In genomic region chr9:81955625-81956024, GRCh38 we compare ENCODE assay signal across 31 cellular contexts. TPM values are rescaled to one million over a fixed set of nuclear protein-coding genes. Genes with fewer than 3 reads are reported as not detected.
"Had no signal": no experiment of that assay in that cellular context is flagged by ENCODE, and none has a peak within 500 bp of the region (broad histone marks: within the 10 kb centered on the region; RNA-seq: fewer than 3 reads in every experiment).

No MANE protein-coding gene starts in this region.

- ATAC-seq: stimulated activated effector memory CD8-positive, alpha-beta T cell treated with anti-CD3 and anti-CD28 coated beads, Interleukin-12 subunit alpha, Interleukin-12 subunit beta, amount 100 ng/mL, for 72 hours; stimulated activated memory B cell treated with anti-CD40 and anti-IgM and Interleukin-4, amounts not matched to agents 10 μg/mL and 1 μg/mL and 100 μg/mL, for 72 hours; stimulated activated naive B cell treated with anti-CD40 and anti-IgM and Interleukin-4, amounts not matched to agents 10 μg/mL and 1 μg/mL and 100 μg/mL, for 72 hours; stimulated activated naive CD8-positive, alpha-beta T cell treated with anti-CD3 and anti-CD28 coated beads, Interleukin-15, amount 100 ng/mL, for 72 hours; stimulated activated naive CD8-positive, alpha-beta T cell treated with anti-CD3 and anti-CD28 coated beads, Interleukin-15, Interleukin-2, amounts not matched to agents 100 U/mL and 50 U/mL, for 24 hours; upper lobe of right lung had no signal

- H3K4me3 ChIP-seq: stomach, suprapubic skin, testis, thoracic aorta, thyroid gland, tibial artery, tibial nerve, transverse colon, upper lobe of left lung, upper lobe of right lung, uterus, vagina had no signal

- DNase-seq: stimulated activated CD4-positive, alpha-beta T cell treated with anti-CD3 and anti-CD28 coated beads, Interleukin-2, amount 100 ng/mL, for 48 hours; stimulated activated CD4-positive, alpha-beta T cell treated with anti-CD3 and anti-CD28 coated beads, Interleukin-4, amount 100 ng/mL, for 1 hour; stimulated activated CD4-positive, alpha-beta T cell treated with anti-CD3 and anti-CD28 coated beads, Interleukin-4, amount 100 ng/mL, for 24 hours; stimulated activated CD4-positive, alpha-beta T cell treated with anti-CD3 and anti-CD28 coated beads, Interleukin-4, amount 100 ng/mL, for 4 hours; stimulated activated CD8-positive, alpha-beta memory T cell treated with anti-CD3 and anti-CD28 coated beads, Interleukin-4, amount 100 ng/mL, for 48 hours; stimulated activated naive B cell treated with anti-CD40 and anti-IgM and Interleukin-4, amounts not matched to agents 10 μg/mL and 1 μg/mL and 100 μg/mL, for 72 hours; stimulated activated naive CD4-positive, alpha-beta T cell; stimulated activated naive CD4-positive, alpha-beta T cell treated with Interleukin-2 at 50 U/mL for 16 hours; stimulated activated naive CD8-positive, alpha-beta T cell treated with anti-CD3 and anti-CD28 coated beads, Interleukin-15, amount 100 ng/mL, for 72 hours; stimulated activated naive CD8-positive, alpha-beta T cell treated with anti-CD3 and anti-CD28 coated beads, Interleukin-15, Interleukin-2, amounts not matched to agents 100 U/mL and 50 U/mL, for 24 hours; stomach; substantia nigra; testis; thyroid gland; tibial artery; transverse colon; trophoblast cell; upper lobe of left lung; upper lobe of right lung; uterus had no signal

- H3K4me1 ChIP-seq: stomach, suprapubic skin, testis, thyroid gland, tibial artery, tibial nerve, transverse colon, upper lobe of left lung, upper lobe of right lung, uterus, vagina had no signal

- H3K9me3 ChIP-seq: testis, thyroid gland, upper lobe of right lung, uterus had no signal

- H3K27ac ChIP-seq: stomach, suprapubic skin, testis, thoracic aorta, thyroid gland, tibial artery, tibial nerve, transverse colon, upper lobe of left lung, upper lobe of right lung, uterus, vagina had no signal

- H3K27me3 ChIP-seq: stomach, suprapubic skin, testis, thyroid gland, tibial artery, tibial nerve, transverse colon, upper lobe of left lung, upper lobe of right lung, uterus, vagina had no signal

- FAIRE-seq: urothelium cell line had no signal

- H3K36me3 ChIP-seq: stomach, suprapubic skin, thoracic aorta, thyroid gland, tibial artery, tibial nerve, transverse colon, upper lobe of left lung, upper lobe of right lung, uterus, vagina had no signal

RNA-seq across cellular contexts. Expression of gene SPATA31D3, which starts 12.3 kb away (rescaled TPM):
- total RNA-seq: stomach, subcutaneous adipose tissue, suprapubic skin, temporal lobe, thoracic aorta, thyroid gland, tibial nerve, transverse colon, upper lobe of left lung, upper lobe of right lung, ureter, urinary bladder, vagina had no signal
- polyA plus RNA-seq: stomach, urinary bladder had no signal

RNA-seq across cellular contexts. Expression of gene SPATA31D4, which starts 27.4 kb away (rescaled TPM):
- total RNA-seq: stomach, subcutaneous adipose tissue, suprapubic skin, temporal lobe, thoracic aorta, thyroid gland, tibial nerve, transverse colon, upper lobe of left lung, upper lobe of right lung, ureter, urinary bladder, uterus, vagina had no signal
- polyA plus RNA-seq: stomach, urinary bladder had no signal

RNA-seq across cellular contexts. Expression of gene SPATA31D1, which starts 32.9 kb away (rescaled TPM):
- total RNA-seq: stomach, subcutaneous adipose tissue, temporal lobe, thoracic aorta, thyroid gland, tibial nerve, transverse colon, upper lobe of left lung, upper lobe of right lung, ureter, urinary bladder, vagina had no signal
- polyA plus RNA-seq: stomach had no signal
